Comparison of ENCODE assay signal across 8 cellular contexts in the genomic region with DNA sequence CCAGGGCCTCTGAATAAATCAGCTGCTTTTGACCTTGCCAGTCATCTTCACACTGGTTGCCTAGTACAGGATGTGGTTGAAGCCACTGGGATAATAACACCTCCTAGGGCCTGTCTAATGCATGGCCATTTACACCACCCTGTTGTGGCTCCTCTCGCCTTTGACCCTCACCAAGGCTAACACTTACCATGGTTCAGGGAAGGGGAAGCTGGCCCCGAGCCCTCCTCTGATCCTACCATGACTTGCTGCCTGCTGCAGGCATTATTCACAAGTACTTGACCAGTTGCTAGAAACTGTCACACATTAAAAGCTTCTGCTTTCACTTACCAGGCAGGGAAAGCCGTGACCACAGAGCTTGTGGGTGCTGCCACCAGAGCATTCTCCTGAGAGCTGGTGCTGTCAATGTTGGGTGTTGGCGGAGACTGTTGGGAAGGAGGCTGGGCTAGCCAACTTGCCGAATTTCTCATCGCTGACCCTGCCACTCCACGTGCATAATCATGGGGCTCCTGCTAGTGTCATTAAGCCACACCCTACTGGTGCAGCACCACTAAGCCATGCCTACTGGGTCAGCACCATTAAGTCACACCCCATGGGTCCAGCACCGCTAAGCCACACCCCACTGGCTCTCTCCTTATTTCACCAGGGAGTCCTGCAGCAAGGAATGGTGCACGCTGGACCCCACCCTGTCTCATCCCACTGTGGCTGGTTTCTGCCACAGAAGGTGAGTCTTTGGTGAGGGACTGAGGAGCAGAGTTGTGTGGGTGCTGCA. TPM values are rescaled to one million over a fixed set of nuclear protein-coding genes. Genes with fewer than 3 reads are reported as not detected.
DNase-seq lines count a peak whose midpoint lies in the region; ATAC-seq, FAIRE-seq and TF ChIP-seq lines count a peak whose summit lies in the region.

No MANE protein-coding gene starts in this region.

- H3K4me3 ChIP-seq in GM12865 (ENCODE audit: low read depth, low read length) = no peak overlapping the region
- no peak overlapping the region for H3K4me3 ChIP-seq in Loucy (ENCODE audit: low read length, poor library complexity, severe bottlenecking)
- H3K4me3 ChIP-seq in GM12878 = 0 out of 2 replicates have a peak overlapping the region, but pooled peaks have one; percentile 9
- H3K4me3 ChIP-seq in MG63 = no peak overlapping the region

- 20% methylated on average over 9 of the region's 9 CpGs for WGBS in GM12878 (ENCODE audit: insufficient coverage, insufficient replicate concordance, low lambda C conversion rate, missing lambda C conversion rate)

- H3K9ac ChIP-seq in Loucy (ENCODE audit: low read depth, low read length, poor library complexity, severe bottlenecking) (no peak overlapping the region), GM12878 (ENCODE audit: control insufficient read depth, insufficient read depth, low read length) (no peak overlapping the region)

- H3K9me2 ChIP-seq in Loucy (replicated peaks; ENCODE audit: low read depth, low read length) = no peaks in the 10 kb centered on the region

- CTCF ChIA-PET in GM12878 (lab: Yijun Ruan, JAX) = interaction anchor here (0.7 to 2.5 kb wide), 10 partner anchors 15 to 215 kb away, joined by 3 to 10 read pairs (median 4); no protein-coding TSS in a partner anchor

- H3K4me1 Mint-ChIP-seq in chondrocyte (ENCODE audit: low read depth) = peaks cover 5% of the 10 kb centered on the region

- no peaks in the 10 kb centered on the region for H3K9me3 ChIP-seq in Loucy (ENCODE audit: insufficient read depth, low read depth, low read length)
- no peaks in the 10 kb centered on the region; the same call in 2 of the 3 replicates for H3K9me3 ChIP-seq in GM12878 (replicated peaks; ENCODE audit: control insufficient read depth, insufficient read depth, low read length)
- no peaks in the 10 kb centered on the region for H3K9me3 ChIP-seq in MG63

- no peak overlapping the region for H3K27ac Mint-ChIP-seq in chondrocyte (ENCODE audit: unreplicated experiment)

- SMC1A ChIA-PET in GM12878 (lab: Charles Lee; ENCODE audit: uncharacterized antibody, unreplicated experiment) = interaction anchor here (0.5 to 2.7 kb wide), 16 partner anchors 8 to 150 kb away, joined by 3 to 11 read pairs (median 4); no protein-coding TSS in a partner anchor

- H3K4me1 ChIP-seq in Loucy (ENCODE audit: insufficient read depth, low read length, poor library complexity, severe bottlenecking) = peaks cover 26% of the 10 kb centered on the region
- peaks cover 37% of the 10 kb centered on the region for H3K4me1 ChIP-seq in GM12878 (ENCODE audit: control insufficient read depth, insufficient read depth, low read length)

- no peaks in the 10 kb centered on the region for H3F3A ChIP-seq in Loucy (ENCODE audit: low read depth)

- no peaks in the 10 kb centered on the region for H3K9me3 Mint-ChIP-seq in chondrocyte (ENCODE audit: low read depth)

- no peak for TF ChIP-seq EP300 in GM12878 (IDR thresholded peaks at IDR 0.05; ENCODE audit: borderline replicate concordance in 1 of 2, control insufficient read depth in 1 of 2, low read depth in 2 of 2, low read length in 2 of 2)

- TF ChIP-seq CTCF in GM12865 (IDR thresholded peaks at IDR 0.05; ENCODE audit: insufficient read depth, low read depth, low read length, missing control alignments) = no peak
- TF ChIP-seq CTCF in Loucy (conservative IDR thresholded peaks at IDR 0.05; ENCODE audit: low read length) = no peak
- TF ChIP-seq CTCF in GM12878 (IDR thresholded peaks at IDR 0.05 in 2 of 3, conservative IDR thresholded peaks at IDR 0.05 in 1 of 3; ENCODE audit: control insufficient read depth in 2 of 3, extremely low read depth in 1 of 3, insufficient read depth in 1 of 3, low read depth in 3 of 3, low read length in 3 of 3) = no peak
- TF ChIP-seq CTCF in chondrocyte (IDR thresholded peaks at IDR 0.05) = no peak

- H3K79me2 ChIP-seq in Loucy (ENCODE audit: insufficient read depth, low read length) (no peaks in the 10 kb centered on the region), GM12878 (ENCODE audit: control insufficient read depth, insufficient read depth, low read length) (no peaks in the 10 kb centered on the region)

- RAD21 ChIA-PET in GM12878 (lab: Charles Lee; ENCODE audit: unreplicated experiment) = interaction anchor here (1.0 to 2.2 kb wide), 10 partner anchors 14 to 522 kb away, joined by 3 to 8 read pairs (median 4); a partner anchor contains a TSS

- H3K4me2 ChIP-seq in Loucy (ENCODE audit: low read depth, low read length, poor library complexity, severe bottlenecking) (peak overlapping the region; percentile 44), GM12878 (ENCODE audit: control insufficient read depth, insufficient read depth) (peak overlapping the region; percentile 62)

- in situ Hi-C loops in GM12878 (cut with MboI) = loop anchor here (5.0 kb wide), 1 partner anchor 145 kb away; no protein-coding TSS in a partner anchor

- BruUV-seq in GM12878 (replicated peaks; lab: Mats Ljungman, UMichigan) = no TSS peak

- H3K4me3 Mint-ChIP-seq in chondrocyte (ENCODE audit: unreplicated experiment) = no peak overlapping the region

- TF ChIP-seq RAD21 in GM12878 (IDR thresholded peaks at IDR 0.05; ENCODE audit: insufficient read depth, low read depth, low read length) = no peak

- H4K20me1 ChIP-seq in Loucy (ENCODE audit: insufficient read depth, low read length, poor library complexity, severe bottlenecking) (no peaks in the 10 kb centered on the region), GM12878 (ENCODE audit: control insufficient read depth, insufficient read depth) (no peaks in the 10 kb centered on the region)

- no peaks in the 10 kb centered on the region for H3K36me3 Mint-ChIP-seq in chondrocyte (ENCODE audit: low read depth)

- POLR2A ChIA-PET in GM12878 (lab: Charles Lee) = interaction anchor here (2.5 kb wide), 1 partner anchor 13 kb away, joined by 7 read pairs; no protein-coding TSS in a partner anchor

- peaks cover 2% of the 10 kb centered on the region for H3K27me3 Mint-ChIP-seq in chondrocyte (ENCODE audit: low read depth)

- ATAC-seq in GM21423 (IDR thresholded peaks at IDR 0.05; ENCODE audit: unreplicated experiment) (peak; percentile 54), GM12878 (peak; percentile 72)

- no peak overlapping the region for H2AFZ ChIP-seq in Loucy (ENCODE audit: low read length)
- peak overlapping the region; percentile 16; the same call in 1 of the 2 replicates for H2AFZ ChIP-seq in GM12878 (ENCODE audit: control insufficient read depth, low read depth, low read length)

- no peak for FAIRE-seq in GM12878 (lab: Jason Lieb, UNC)

- peak; percentile 63 for DNase-seq in GM12865 (ENCODE audit: low read depth)
- DNase-seq in GM12878 (ENCODE audit: low read depth, low spot score) = peak; percentile 53
- DNase-seq in MG63 = no peak
- no peak for DNase-seq in NCI-H2029 treated with DMSO at 0.1 percent for 48 hours (lab: John Stamatoyannopoulos, UW)
- no peak for DNase-seq in COLO829 (ENCODE audit: low spot score)
- DNase-seq in chondrocyte (ENCODE audit: low spot score) = no peak

- intact Hi-C loops in GM12878 (cut with micrococcal nuclease; ENCODE audit: unreplicated experiment) = no loop called here

- H3K27me3 ChIP-seq in Loucy (ENCODE audit: insufficient read depth, low read length, poor library complexity, severe bottlenecking) (no peaks in the 10 kb centered on the region), GM12878 (replicated peaks in 1 of 2; ENCODE audit: control insufficient read depth in 2 of 2, insufficient read depth in 2 of 2, low read length in 1 of 2) (no peaks in the 10 kb centered on the region), MG63 (no peaks in the 10 kb centered on the region)

- no peak for TF ChIP-seq POLR2A in GM12878 (IDR thresholded peaks at IDR 0.05; ENCODE audit: low read depth, low read length)

- no peak overlapping the region; the same call in 1 of the 2 replicates for H3K27ac ChIP-seq in GM12878 (ENCODE audit: control insufficient read depth, insufficient read depth)

- H3K36me3 ChIP-seq in Loucy (ENCODE audit: insufficient read depth, low read length) (no peaks in the 10 kb centered on the region), GM12878 (ENCODE audit: control insufficient read depth in 2 of 2, insufficient read depth in 2 of 2, low read length in 1 of 2) (no peaks in the 10 kb centered on the region), MG63 (no peaks in the 10 kb centered on the region)

TF ChIP-seq in GM12878, 131 proteins besides CTCF, POLR2A, EP300 and RAD21 (continues in another document):
- TF ChIP-seq EED (IDR thresholded peaks at IDR 0.05; ENCODE audit: low read depth) (0 out of 2 replicates have a peak, but pooled peaks have one; percentile 29), MYC (IDR thresholded peaks at IDR 0.05; ENCODE audit: insufficient read depth, insufficient read length, insufficient replicate concordance, low read length, severe bottlenecking) (no peak)

RNA-seq across cellular contexts. Expression of a gene that starts 47.0 kb away (rescaled TPM):
- total RNA-seq in GM12878 (2013; cell fraction: nucleolus; rRNA removed) = 78.9 and 87.4 TPM in 2 replicates
- 74.6 and 80.3 TPM in 2 replicates for total RNA-seq in GM12878 (2014; rRNA removed)
- 81.1 and 84.4 TPM in 2 replicates for total RNA-seq in GM12878 (2014; rRNA removed; fragmentation: Illumina TruSeq; extraction: Trizol)
- 72.8 and 76.5 TPM in 2 replicates for total RNA-seq in GM12878 (2021)
- polyA plus RNA-seq in GM12878 (2011; ENCODE audit: low read depth) = 20.4 TPM
- polyA plus RNA-seq in GM12878 (2011; rRNA removed) = 25.2 and 33.2 TPM in 2 replicates
- polyA plus RNA-seq in GM12878 (2011; cell fraction: cytosol; rRNA removed) = 8.8 and 10.1 TPM in 2 replicates
- 24.3 and 24.8 TPM in 2 replicates for polyA plus RNA-seq in GM12878 (2011; cell fraction: nucleus; rRNA removed)
- polyA plus RNA-seq in GM12878 (2012) = 38.1 and 44.0 TPM in 2 replicates
- polyA plus RNA-seq in GM12878 (2014; fragmentation: Illumina TruSeq; extraction: Trizol) = 59.7 and 77.6 TPM in 2 replicates
- 10 to 100 TPM; 21.1 to 37.2 TPM for polyA plus RNA-seq in GM12878 (2014; fragmentation: Nextera tagmentation; extraction: Ambion mirVana)
- 59.7 and 63.3 TPM in 2 replicates for polyA plus RNA-seq in GM12878 (2014; rRNA removed)
- 10 to 100 TPM; 69.8 to 91.0 TPM for polyA plus RNA-seq in GM12878 (2016; fragmentation: Nextera tagmentation; extraction: Ambion mirVana)
- polyA minus RNA-seq in GM12878 (2011; rRNA and poly(A)+ RNA removed) = 26.0 and 27.4 TPM in 2 replicates
- polyA minus RNA-seq in GM12878 (2011; cell fraction: cytosol; rRNA and poly(A)+ RNA removed) = 9.9 and 13.0 TPM in 2 replicates
- polyA minus RNA-seq in GM12878 (2011; cell fraction: nucleus; rRNA and poly(A)+ RNA removed) = 12.9 and 22.0 TPM in 2 replicates
- total RNA-seq in MG63 (2014; rRNA removed; shearing (Covaris generic); ENCODE audit: low replicate concordance) = 4.2 and 4.3 TPM in 2 replicates
- total RNA-seq in chondrocyte = 6.6 to 11.2 TPM (median 10.4 TPM) in 3 replicates

Comparison
In these comparisons a context has a peak if more than half of its experiments do, and no peak if none do; other contexts are left out.
1. DNase-seq: peak in GM12865 (single experiment) and GM12878 (single experiment); none in MG63 (single experiment), NCI-H2029 treated with DMSO at 0.1 percent for 48 hours (single experiment), COLO829 (single experiment) and chondrocyte (single experiment).